In genomic region chr4:128565054-128565453, GRCh38 we compare ENCODE assay signal across 2 cellular contexts.
TF ChIP-seq lines count a peak whose summit lies in the region.

No MANE protein-coding gene starts in this region.

TF ChIP-seq in A549, 52 proteins besides CTCF, POLR2A, EP300 and RAD21 (continued from another document):
- no peak for TF ChIP-seq ATOH8 (CRISPR knock-in tag; IDR thresholded peaks at IDR 0.05; ENCODE audit: low read depth)

TF ChIP-seq in IMR-90, 13 proteins besides CTCF, POLR2A, EP300 and RAD21 (continued from another document):
- TF ChIP-seq FOS (IDR thresholded peaks at IDR 0.05; ENCODE audit: low read depth, low read length): no peak
- no peak for TF ChIP-seq SMC3 (IDR thresholded peaks at IDR 0.05; ENCODE audit: low read depth, low read length)
- TF ChIP-seq RCOR1 (IDR thresholded peaks at IDR 0.05; ENCODE audit: insufficient replicate concordance, low read length): no peak
- no peak for TF ChIP-seq NFE2L2 (IDR thresholded peaks at IDR 0.05; ENCODE audit: low read depth, low read length)
- no peak for TF ChIP-seq USF2 (IDR thresholded peaks at IDR 0.05; ENCODE audit: low read depth, low read length)
- no peak for TF ChIP-seq MAZ (IDR thresholded peaks at IDR 0.05; ENCODE audit: borderline replicate concordance, low read depth, low read length)
- no peak for TF ChIP-seq CHD1 (IDR thresholded peaks at IDR 0.05; ENCODE audit: low read depth, low read length)
- TF ChIP-seq RFX5 (IDR thresholded peaks at IDR 0.05; ENCODE audit: low read depth, low read length): no peak
- TF ChIP-seq MAFK (IDR thresholded peaks at IDR 0.05; ENCODE audit: low read depth, low read length): no peak
